Comparison of ENCODE assay signal across 8 cellular contexts in genomic region chr1:187073035-187073560, GRCh38.
DNase-seq lines count a peak whose midpoint lies in the region; ATAC-seq, FAIRE-seq and TF ChIP-seq lines count a peak whose summit lies in the region.
"Not testable (repeated sequence)": the region's sequence is repeated elsewhere in the genome, so short reads cannot be mapped to it uniquely, and the experiment has no call there.

No MANE protein-coding gene starts in this region.

- CTCF ChIA-PET in HEK293 (lab: Yijun Ruan, JAX) = interaction anchor here (0.6 kb wide), 1 partner anchor 16 kb away, joined by 3 read pairs; no protein-coding TSS in a partner anchor

- H3K27me3 ChIP-seq in CD4-positive, CD25-positive, alpha-beta regulatory T cell (ENCODE audit: control insufficient read depth, insufficient read depth, low read length) = not testable (repeated sequence)

- H3K4me1 ChIP-seq in CD4-positive, CD25-positive, alpha-beta regulatory T cell (ENCODE audit: control insufficient read depth, insufficient read depth, low read length, poor library complexity, severe bottlenecking); HEK293 (ENCODE audit: control insufficient read depth, insufficient read depth, low read length); kidney (ENCODE audit: control insufficient read depth in 1 of 2, insufficient read depth in 1 of 2, low read depth in 1 of 2, low read length in 2 of 2): not testable (repeated sequence)

- TF ChIP-seq CTCF in HEK293 (tag by site-specific recombination; IDR thresholded peaks at IDR 0.05); kidney (IDR thresholded peaks at IDR 0.05; ENCODE audit: borderline replicate concordance, extremely low read depth, insufficient read depth): not testable (repeated sequence)

- not testable (repeated sequence) for ATAC-seq in CD4-positive, CD25-positive, alpha-beta regulatory T cell (ENCODE audit: low read depth in 2 of 2)
- ATAC-seq in GM18873 (IDR thresholded peaks at IDR 0.05; ENCODE audit: low FRiP score, unreplicated experiment) = peak; percentile 21
- ATAC-seq in activated naive CD4-positive, alpha-beta T cell treated with anti-CD3 and anti-CD28 coated beads, Interleukin-2, amount 50 U/mL, for 72 hours = peak; percentile 22 to 34
- ATAC-seq in stimulated activated effector memory CD8-positive, alpha-beta T cell treated with anti-CD3 and anti-CD28 coated beads, Interleukin-12 subunit alpha, Interleukin-12 subunit beta, amount 100 ng/mL, for 72 hours = peak; percentile 36

- not testable (repeated sequence) for H3K9me3 ChIP-seq in CD4-positive, CD25-positive, alpha-beta regulatory T cell (ENCODE audit: control insufficient read depth in 2 of 2, low read length in 2 of 2); HEK293 (ENCODE audit: control insufficient read depth, insufficient read depth, low read depth, low read length); kidney (ENCODE audit: control insufficient read depth in 1 of 2, low read length in 2 of 2)

- not testable (repeated sequence) for FAIRE-seq in kidney (lab: Jason Lieb, UNC)

- POLR2A ChIA-PET in HEK293 (lab: Yijun Ruan, JAX) = not testable (repeated sequence)

- H3K27me3 Mint-ChIP-seq in CD4-positive, CD25-positive, alpha-beta regulatory T cell; IgD-negative memory B cell: not testable (repeated sequence)

- H3K36me3 ChIP-seq in CD4-positive, CD25-positive, alpha-beta regulatory T cell (ENCODE audit: control insufficient read depth, insufficient read depth, low read length); HEK293 (ENCODE audit: control insufficient read depth in 2 of 2, insufficient read depth in 1 of 2, low read length in 2 of 2); kidney (ENCODE audit: control insufficient read depth in 1 of 2, insufficient read depth in 2 of 2, low read length in 2 of 2): not testable (repeated sequence)

- not testable (repeated sequence) for H3K9ac ChIP-seq in kidney (ENCODE audit: low read length in 2 of 2)

- H3K9me3 Mint-ChIP-seq in CD4-positive, CD25-positive, alpha-beta regulatory T cell; IgD-negative memory B cell; activated naive CD4-positive, alpha-beta T cell treated with anti-CD3 and anti-CD28 coated beads, Interleukin-2, amount 50 U/mL, for 72 hours; stimulated activated effector memory CD8-positive, alpha-beta T cell treated with anti-CD3 and anti-CD28 coated beads, Interleukin-12 subunit alpha, Interleukin-12 subunit beta, amount 100 ng/mL, for 72 hours: not testable (repeated sequence)

- peak in 2 of 3 donors; percentile 15 to 38 for DNase-seq in CD4-positive, CD25-positive, alpha-beta regulatory T cell
- DNase-seq in activated CD4-positive, CD25-positive, alpha-beta regulatory T cell treated with anti-CD3 and anti-CD28 coated beads, Interleukin-2, amount 50 U/mL, for 72 hours = peak; percentile 29
- DNase-seq in activated naive CD4-positive, alpha-beta T cell treated with anti-CD3 and anti-CD28 coated beads, Interleukin-2, amount 50 U/mL, for 72 hours (ENCODE audit: low spot score in 2 of 2) = peak in 1 of 2 donors; percentile 19
- DNase-seq in kidney = not testable (repeated sequence)
- DNase-seq in stimulated activated effector memory CD8-positive, alpha-beta T cell treated with anti-CD3 and anti-CD28 coated beads, Interleukin-12 subunit alpha, Interleukin-12 subunit beta, amount 100 ng/mL, for 72 hours (ENCODE audit: low spot score in 2 of 2) = peak in 1 of 2 donors; percentile 49

- H3K4me1 Mint-ChIP-seq in CD4-positive, CD25-positive, alpha-beta regulatory T cell = peaks cover 3 to 14% (median 7%) of the 10 kb centered on the region in 4 donors
- not testable (repeated sequence) for H3K4me1 Mint-ChIP-seq in IgD-negative memory B cell
- H3K4me1 Mint-ChIP-seq in stimulated activated effector memory CD8-positive, alpha-beta T cell treated with anti-CD3 and anti-CD28 coated beads, Interleukin-12 subunit alpha, Interleukin-12 subunit beta, amount 100 ng/mL, for 72 hours = peaks cover 15% of the 10 kb centered on the region

- H3K27ac ChIP-seq in CD4-positive, CD25-positive, alpha-beta regulatory T cell (ENCODE audit: insufficient read depth, low read length, poor library complexity, severe bottlenecking); HEK293 (ENCODE audit: extremely low read depth, low read depth, low read length); kidney (ENCODE audit: low read depth in 2 of 2, low read length in 2 of 2): not testable (repeated sequence)

- peak overlapping the region; percentile 67 for H3K4me3 ChIP-seq in CD4-positive, CD25-positive, alpha-beta regulatory T cell (ENCODE audit: low read depth, low read length)
- H3K4me3 ChIP-seq in HEK293 (ENCODE audit: low read depth, low read length) = not testable (repeated sequence)
- peak overlapping the region; percentile 53 to 60 for H3K4me3 ChIP-seq in kidney (ENCODE audit: low read length in 2 of 2)

- peak overlapping the region; percentile 84 to 95 (median 92) for H3K4me3 Mint-ChIP-seq in CD4-positive, CD25-positive, alpha-beta regulatory T cell
- peak overlapping the region; percentile 80 to 96 (median 94) for H3K4me3 Mint-ChIP-seq in IgD-negative memory B cell
- peak overlapping the region; percentile 87 for H3K4me3 Mint-ChIP-seq in stimulated activated effector memory CD8-positive, alpha-beta T cell treated with anti-CD3 and anti-CD28 coated beads, Interleukin-12 subunit alpha, Interleukin-12 subunit beta, amount 100 ng/mL, for 72 hours

- H3K27ac Mint-ChIP-seq in CD4-positive, CD25-positive, alpha-beta regulatory T cell = peak overlapping the region; percentile 67 to 90 (median 87)
- H3K27ac Mint-ChIP-seq in IgD-negative memory B cell = peak overlapping the region in 2 of 3 donors; percentile 35 to 79
- H3K27ac Mint-ChIP-seq in activated naive CD4-positive, alpha-beta T cell treated with anti-CD3 and anti-CD28 coated beads, Interleukin-2, amount 50 U/mL, for 72 hours = peak overlapping the region; percentile 89 to 90
- H3K27ac Mint-ChIP-seq in stimulated activated effector memory CD8-positive, alpha-beta T cell treated with anti-CD3 and anti-CD28 coated beads, Interleukin-12 subunit alpha, Interleukin-12 subunit beta, amount 100 ng/mL, for 72 hours = peak overlapping the region; percentile 94

- intact Hi-C loops in kidney (cut with DNase I) = not testable (repeated sequence)

- H3K36me3 Mint-ChIP-seq in CD4-positive, CD25-positive, alpha-beta regulatory T cell; IgD-negative memory B cell; stimulated activated effector memory CD8-positive, alpha-beta T cell treated with anti-CD3 and anti-CD28 coated beads, Interleukin-12 subunit alpha, Interleukin-12 subunit beta, amount 100 ng/mL, for 72 hours: not testable (repeated sequence)
- peaks cover 11 to 13% of the 10 kb centered on the region in 2 donors for H3K36me3 Mint-ChIP-seq in activated naive CD4-positive, alpha-beta T cell treated with anti-CD3 and anti-CD28 coated beads, Interleukin-2, amount 50 U/mL, for 72 hours

TF ChIP-seq in HEK293, 187 proteins besides CTCF, POLR2A, EP300 and RAD21:
- TF ChIP-seq ZNF138 (tag by site-specific recombination; IDR thresholded peaks at IDR 0.05; ENCODE audit: borderline replicate concordance) (0 out of 2 replicates have a peak, but pooled peaks have one; percentile 10), ZXDB (tag by site-specific recombination; IDR thresholded peaks at IDR 0.05) (0 out of 2 replicates have a peak, but pooled peaks have one; percentile 12), PRDM10 (tag by site-specific recombination; IDR thresholded peaks at IDR 0.05) (peak; percentile 65)
TF ChIP-seq in HEK293: peak in this region for 3; not testable (repeated sequence) for 184.
